In genomic region chr10:6398419-6398818, GRCh38 we compare ENCODE assay signal across 15 cellular contexts.
"Had no signal": no experiment of that assay in that cellular context is flagged by ENCODE, and none has a peak within 500 bp of the region (broad histone marks: within the 10 kb centered on the region; RNA-seq: fewer than 3 reads in every experiment).

No MANE protein-coding gene starts in this region.

- FAIRE-seq: endometrium, small intestine had no signal

- H3K9me3 ChIP-seq: lower lobe of right lung, tibial artery had no signal

- H3K27ac Mint-ChIP-seq: activated CD8-positive, alpha-beta T cell treated with anti-CD3 and anti-CD28 coated beads for 36 hours had no signal

- H3K27me3 Mint-ChIP-seq: central memory CD8-positive, alpha-beta T cell had no signal

- H3K9me3 Mint-ChIP-seq: activated CD8-positive, alpha-beta T cell treated with anti-CD3 and anti-CD28 coated beads for 36 hours; central memory CD8-positive, alpha-beta T cell; dendritic cell treated with granulocyte-macrophage colony-stimulating factor and Interleukin-4, amounts not matched to agents 40 ng/mL and 50 ng/mL, for 4 days had no signal

- H3K27ac ChIP-seq: lower lobe of right lung, VCaP had no signal

- H3K4me3 ChIP-seq: lower lobe of right lung, tibial artery had no signal

- H3K36me3 ChIP-seq: lower lobe of right lung, tibial artery had no signal

- H3K4me3 Mint-ChIP-seq: activated CD8-positive, alpha-beta T cell treated with anti-CD3 and anti-CD28 coated beads for 36 hours; central memory CD8-positive, alpha-beta T cell; dendritic cell treated with granulocyte-macrophage colony-stimulating factor and Interleukin-4, amounts not matched to agents 40 ng/mL and 50 ng/mL, for 4 days had no signal

- ATAC-seq: activated CD8-positive, alpha-beta T cell treated with anti-CD3 and anti-CD28 coated beads for 36 hours; esophagus mucosa; left cardiac atrium; lower lobe of right lung; right cardiac atrium had no signal

- H3K27me3 ChIP-seq: tibial artery had no signal

- DNase-seq: activated CD8-positive, alpha-beta memory T cell treated with anti-CD3 and anti-CD28 coated beads, Interleukin-2, amount 50 U/mL, for 4 hours; activated CD8-positive, alpha-beta T cell treated with anti-CD3 and anti-CD28 coated beads for 36 hours; activated naive CD4-positive, alpha-beta T cell treated with Interleukin-2 at 50 U/mL for 16 hours; glutamatergic neuron; left cardiac atrium; lower lobe of right lung; midbrain; right cardiac atrium; small intestine; tibial artery had no signal
